Comparison of ENCODE assay signal across 1 cellular context in genomic region chr15:70347766-70348558, GRCh38.
TF ChIP-seq lines count a peak whose summit lies in the region.

No MANE protein-coding gene starts in this region.

TF ChIP-seq in SK-N-SH treated with all-trans-retinoic acid at 6 μM for 48 hours, 23 proteins besides CTCF, POLR2A, EP300 and RAD21 (continued from another document):
- no peak for TF ChIP-seq PATZ1 (CRISPR knock-in tag; IDR thresholded peaks at IDR 0.05; ENCODE audit: borderline replicate concordance)
